Comparison of ENCODE assay signal across 15 cellular contexts in genomic region chr15:56930663-56931313, GRCh38. TPM values are rescaled to one million over a fixed set of nuclear protein-coding genes. Genes with fewer than 3 reads are reported as not detected.
DNase-seq lines count a peak whose midpoint lies in the region; ATAC-seq and TF ChIP-seq lines count a peak whose summit lies in the region.
"Had no signal": no experiment of that assay in that cellular context is flagged by ENCODE, and none has a peak within 500 bp of the region (broad histone marks: within the 10 kb centered on the region; RNA-seq: fewer than 3 reads in every experiment).

No MANE protein-coding gene starts in this region.

- WGBS in H9 (ENCODE audit: extremely low coverage, insufficient read length, low lambda C conversion rate), result no CpG with 5 or more reads among the region's 2 CpGs

- H4K5ac ChIP-seq in H9 (ENCODE audit: insufficient read length, low read depth, low read length), result no peak overlapping the region

- no peaks in the 10 kb centered on the region for H3K27me3 ChIP-seq in naive thymus-derived CD4-positive, alpha-beta T cell (ENCODE audit: control insufficient read depth in 2 of 2, insufficient read depth in 2 of 2, low read length in 2 of 2)
- H3K27me3 ChIP-seq in H9 (ENCODE audit: insufficient read depth, low read length), result no peaks in the 10 kb centered on the region
- no peaks in the 10 kb centered on the region for H3K27me3 ChIP-seq in breast epithelium
- H3K27me3 ChIP-seq: colonic mucosa had no signal

- no peak overlapping the region for H2BK120ac ChIP-seq in H9 (ENCODE audit: low read depth, low read length, poor library complexity, severe bottlenecking)

- DNase-seq in natural killer cell, result no peak
- DNase-seq in natural killer cell treated with Interleukin-12 subunit alpha and Interleukin-12 subunit beta and Interleukin-15 and Interleukin-18, amount 100 ng/mL, for 72 hours (ENCODE audit: low spot score), result no peak
- DNase-seq in naive thymus-derived CD4-positive, alpha-beta T cell, result no peak
- no peak for DNase-seq in H9
- DNase-seq in NCI-H2196 treated with DMSO at 0.1 percent for 48 hours (lab: John Stamatoyannopoulos, UW; ENCODE audit: unreplicated experiment), result no peak
- no peak for DNase-seq in medulla oblongata (ENCODE audit: extremely low spot score)
- no peak for DNase-seq in breast epithelium (ENCODE audit: low spot score in 2 of 2)
- DNase-seq: activated CD4-positive, alpha-beta T cell treated with anti-CD3 and anti-CD28 coated beads, Interleukin-2, amount 10 ng/mL, durations not matched to agents 24 days and 14 days; activated gamma-delta T cell; colonic mucosa; mesendoderm; NCI-H1417; Right ventricle myocardium superior; stimulated activated CD4-positive, alpha-beta T cell treated with anti-CD3 and anti-CD28 coated beads, Interleukin-4, amount 100 ng/mL, for 24 hours had no signal

- no peak for TF ChIP-seq POLR2A in breast epithelium (IDR thresholded peaks at IDR 0.05)

- H3K9me3 ChIP-seq in naive thymus-derived CD4-positive, alpha-beta T cell (ENCODE audit: control insufficient read depth in 2 of 3, low read length in 3 of 3), result peaks cover 0 to 4% (median 0%) of the 10 kb centered on the region in 3 experiments
- H3K9me3 ChIP-seq in H9 (ENCODE audit: control insufficient read depth, low read depth, low read length) (no peaks in the 10 kb centered on the region), breast epithelium (peaks cover 0 to 5% of the 10 kb centered on the region in 2 donors)
- H3K9me3 ChIP-seq: colonic mucosa had no signal

- no peak overlapping the region for H4K8ac ChIP-seq in H9 (replicated peaks; ENCODE audit: insufficient read length, low read depth, low read length)

- peaks cover 6 to 28% of the 10 kb centered on the region in 2 donors for H3K4me1 ChIP-seq in naive thymus-derived CD4-positive, alpha-beta T cell (ENCODE audit: control insufficient read depth in 2 of 2, insufficient read depth in 2 of 2, low read length in 2 of 2)
- 0 out of 2 replicates have a peak, but pooled peaks cover 4% of the 10 kb centered on the region for H3K4me1 ChIP-seq in H9 (ENCODE audit: insufficient read depth, low read length)
- H3K4me1 ChIP-seq in breast epithelium, result no peaks in the 10 kb centered on the region

- H2BK20ac ChIP-seq in H9 (ENCODE audit: low read depth, low read length, poor library complexity, severe bottlenecking), result no peak overlapping the region

- H3K56ac ChIP-seq in H9 (ENCODE audit: insufficient read length, low read depth, low read length), result no peak overlapping the region

- H2BK12ac ChIP-seq in H9 (ENCODE audit: insufficient read length, low read depth, low read length), result no peak overlapping the region

- H3K36me3 ChIP-seq in naive thymus-derived CD4-positive, alpha-beta T cell (ENCODE audit: control insufficient read depth in 2 of 3, insufficient read depth in 3 of 3, low read length in 3 of 3), result no peaks in the 10 kb centered on the region
- H3K36me3 ChIP-seq in breast epithelium, result no peaks in the 10 kb centered on the region
- H3K36me3 ChIP-seq: colonic mucosa had no signal

- H3K4me2 ChIP-seq in H9 (ENCODE audit: insufficient read depth, insufficient read length, low read length), result no peak overlapping the region

- H3K4me3 Mint-ChIP-seq in natural killer cell (no peak overlapping the region), H9 (no peak overlapping the region)
- no peak overlapping the region for H3K4me3 Mint-ChIP-seq in natural killer cell treated with Interleukin-12 subunit alpha and Interleukin-12 subunit beta and Interleukin-15 and Interleukin-18, amount 100 ng/mL, for 72 hours
- peak overlapping the region in 9 of 10 donors; percentile 0 to 62 (median 45) for H3K4me3 Mint-ChIP-seq in naive thymus-derived CD4-positive, alpha-beta T cell
- H3K4me3 Mint-ChIP-seq: activated CD4-positive, alpha-beta T cell treated with anti-CD3 and anti-CD28 coated beads, Interleukin-2, amount 10 ng/mL, durations not matched to agents 24 days and 14 days had no signal

- H3K14ac ChIP-seq in H9 (ENCODE audit: insufficient read depth, low read length), result no peak overlapping the region

- CTCF ChIA-PET in naive thymus-derived CD4-positive, alpha-beta T cell (lab: Charles Lee), result interaction anchor here (1.1 to 1.4 kb wide), 2 partner anchors 10 to 13 kb away, joined by 3 to 5 read pairs; no protein-coding TSS in a partner anchor

- H4K91ac ChIP-seq in H9 (ENCODE audit: insufficient read length, low read depth, low read length), result no peak overlapping the region

- H3K23me2 ChIP-seq in H9 (ENCODE audit: insufficient read length, low read depth, low read length, poor library complexity, severe bottlenecking), result no peaks in the 10 kb centered on the region

- H2AFZ ChIP-seq in H9 (ENCODE audit: low read length), result no peak overlapping the region

- H2BK15ac ChIP-seq in H9 (ENCODE audit: low read depth, low read length), result no peak overlapping the region

- no peak for TF ChIP-seq CTCF in natural killer cell (IDR thresholded peaks at IDR 0.05)
- TF ChIP-seq CTCF in H9 (conservative IDR thresholded peaks at IDR 0.05), result no peak
- no peak for TF ChIP-seq CTCF in breast epithelium (IDR thresholded peaks at IDR 0.05)

- ATAC-seq in natural killer cell, result no peak
- no peak for ATAC-seq in natural killer cell treated with Interleukin-12 subunit alpha and Interleukin-12 subunit beta and Interleukin-15 and Interleukin-18, amount 100 ng/mL, for 72 hours
- ATAC-seq in naive thymus-derived CD4-positive, alpha-beta T cell, result no peak

- H3K79me1 ChIP-seq in H9 (ENCODE audit: insufficient read depth, low read depth, low read length, poor library complexity, severe bottlenecking), result peaks cover 6% of the 10 kb centered on the region

- H2AK5ac ChIP-seq in H9 (ENCODE audit: insufficient read length, low read length), result no peak overlapping the region

- H3K27ac ChIP-seq in angular gyrus (ENCODE audit: low read depth, low read length), result peak overlapping the region; percentile 40
- no peak overlapping the region for H3K27ac ChIP-seq in naive thymus-derived CD4-positive, alpha-beta T cell (ENCODE audit: low read depth, low read length)
- no peak overlapping the region for H3K27ac ChIP-seq in H9 (ENCODE audit: insufficient read length, low read depth, low read length)
- H3K27ac ChIP-seq in breast epithelium, result peak overlapping the region in 1 of 2 donors; percentile 21
- H3K27ac ChIP-seq: colonic mucosa had no signal

- no peak overlapping the region for H3T11ph ChIP-seq in H9 (ENCODE audit: low read length)

- H3K36me3 Mint-ChIP-seq in natural killer cell, result no peaks in the 10 kb centered on the region
- H3K36me3 Mint-ChIP-seq in natural killer cell treated with Interleukin-12 subunit alpha and Interleukin-12 subunit beta and Interleukin-15 and Interleukin-18, amount 100 ng/mL, for 72 hours, result peaks cover 5% of the 10 kb centered on the region
- H3K36me3 Mint-ChIP-seq in naive thymus-derived CD4-positive, alpha-beta T cell, result peaks cover 7 to 55% (median 39%) of the 10 kb centered on the region in 5 donors
- peaks cover 18 to 30% (median 20%) of the 10 kb centered on the region in 3 experiments for H3K36me3 Mint-ChIP-seq in H9 (ENCODE audit: insufficient read depth in 1 of 3, low read depth in 3 of 3)

- H2BK5ac ChIP-seq in H9 (ENCODE audit: insufficient read length, low read length), result no peak overlapping the region

- H3K23ac ChIP-seq in H9 (ENCODE audit: insufficient read length, low read depth, low read length), result no peak overlapping the region

- intact Hi-C loops in natural killer cell (cut with micrococcal nuclease) (no loop called here), breast epithelium (cut with DNase I; ENCODE audit: low total_unique reads) (no loop called here)
- intact Hi-C loops in naive thymus-derived CD4-positive, alpha-beta T cell (cut with micrococcal nuclease), result loop anchor here in 1 of 2 donors (1.0 kb wide), 1 partner anchor 8 kb away; no protein-coding TSS in a partner anchor

- peaks cover 64 to 74% of the 10 kb centered on the region in 2 donors for H3K4me1 Mint-ChIP-seq in natural killer cell
- peaks cover 35 to 44% of the 10 kb centered on the region in 2 donors for H3K4me1 Mint-ChIP-seq in natural killer cell treated with Interleukin-12 subunit alpha and Interleukin-12 subunit beta and Interleukin-15 and Interleukin-18, amount 100 ng/mL, for 72 hours (ENCODE audit: low read depth in 2 of 2)
- H3K4me1 Mint-ChIP-seq in naive thymus-derived CD4-positive, alpha-beta T cell, result peaks cover 35 to 96% (median 78%) of the 10 kb centered on the region in 7 donors
- H3K4me1 Mint-ChIP-seq in H9, result peaks cover 38 to 43% of the 10 kb centered on the region in 2 experiments

- no peaks in the 10 kb centered on the region for H3K9me3 Mint-ChIP-seq in natural killer cell
- H3K9me3 Mint-ChIP-seq in natural killer cell treated with Interleukin-12 subunit alpha and Interleukin-12 subunit beta and Interleukin-15 and Interleukin-18, amount 100 ng/mL, for 72 hours, result no peaks in the 10 kb centered on the region
- peaks cover 0 to 9% (median 0%) of the 10 kb centered on the region in 11 donors for H3K9me3 Mint-ChIP-seq in naive thymus-derived CD4-positive, alpha-beta T cell
- H3K9me3 Mint-ChIP-seq in H9, result no peaks in the 10 kb centered on the region; a peak in 1 of 5 replicates
- H3K9me3 Mint-ChIP-seq: activated CD4-positive, alpha-beta T cell treated with anti-CD3 and anti-CD28 coated beads, Interleukin-2, amount 10 ng/mL, durations not matched to agents 24 days and 14 days had no signal

- H3K79me2 ChIP-seq in H9 (ENCODE audit: insufficient read depth, low read length), result peaks cover 25% of the 10 kb centered on the region; the same call in 1 of the 2 replicates

- peak overlapping the region; percentile 18 to 39 for H3K27ac Mint-ChIP-seq in natural killer cell
- no peak overlapping the region for H3K27ac Mint-ChIP-seq in natural killer cell treated with Interleukin-12 subunit alpha and Interleukin-12 subunit beta and Interleukin-15 and Interleukin-18, amount 100 ng/mL, for 72 hours
- H3K27ac Mint-ChIP-seq in naive thymus-derived CD4-positive, alpha-beta T cell, result peak overlapping the region in 7 of 9 donors; percentile 59 to 79 (median 67)
- H3K27ac Mint-ChIP-seq in H9, result peak overlapping the region in 1 of 3 experiments; percentile 33; a peak in 2 of 7 replicates
- H3K27ac Mint-ChIP-seq: activated CD4-positive, alpha-beta T cell treated with anti-CD3 and anti-CD28 coated beads, Interleukin-2, amount 10 ng/mL, durations not matched to agents 24 days and 14 days had no signal

- no peak overlapping the region for H3K18ac ChIP-seq in H9 (ENCODE audit: insufficient read length, low read depth, low read length)

- H3K27me3 Mint-ChIP-seq in natural killer cell (ENCODE audit: low read depth in 2 of 2) (no peaks in the 10 kb centered on the region), H9 (ENCODE audit: low read depth) (no peaks in the 10 kb centered on the region)
- H3K27me3 Mint-ChIP-seq in natural killer cell treated with Interleukin-12 subunit alpha and Interleukin-12 subunit beta and Interleukin-15 and Interleukin-18, amount 100 ng/mL, for 72 hours, result no peaks in the 10 kb centered on the region
- no peaks in the 10 kb centered on the region for H3K27me3 Mint-ChIP-seq in naive thymus-derived CD4-positive, alpha-beta T cell
- H3K27me3 Mint-ChIP-seq: activated CD4-positive, alpha-beta T cell treated with anti-CD3 and anti-CD28 coated beads, Interleukin-2, amount 10 ng/mL, durations not matched to agents 24 days and 14 days had no signal

- POLR2A ChIA-PET in naive thymus-derived CD4-positive, alpha-beta T cell (lab: Charles Lee), result interaction anchor here (0.6 to 1.9 kb wide), 3 partner anchors 12 to 48 kb away, joined by 3 to 12 read pairs (median 3); partner anchors contain the start of gene TCF12

- H4K20me1 ChIP-seq in H9 (ENCODE audit: control insufficient read depth, insufficient read depth, insufficient read length), result no peaks in the 10 kb centered on the region

- H3K4ac ChIP-seq in H9 (ENCODE audit: low read depth, low read length), result no peak overlapping the region

- no peak overlapping the region for H3K9ac ChIP-seq in H9 (ENCODE audit: extremely low read depth, insufficient read length, low read length)

- no peak overlapping the region for H3K4me3 ChIP-seq in naive thymus-derived CD4-positive, alpha-beta T cell (ENCODE audit: low read length)
- no peak overlapping the region for H3K4me3 ChIP-seq in breast epithelium
- H3K4me3 ChIP-seq: colonic mucosa had no signal

RNA-seq across cellular contexts. Expression of gene TCF12, which starts 12.3 kb away (rescaled TPM):
- total RNA-seq in natural killer cell (100 to 1,000 TPM in 2 of 3 donors, 10 to 100 TPM in 1; 84.1 to 111 (median 107) TPM), H9 (2021) (76.7 and 78.5 TPM in 2 replicates), breast epithelium (100 to 1,000 TPM; 164 to 198 (median 174) TPM)
- total RNA-seq in natural killer cell treated with Interleukin-12 subunit alpha and Interleukin-12 subunit beta and Interleukin-15 and Interleukin-18, amount 100 ng/mL, for 72 hours, result 100 to 1,000 TPM in 1 of 2 donors, 10 to 100 TPM in 1; 69.4 to 140 TPM
- 10 to 100 TPM; 71.5 to 99.4 (median 84.0) TPM for total RNA-seq in naive thymus-derived CD4-positive, alpha-beta T cell
- polyA plus RNA-seq in naive thymus-derived CD4-positive, alpha-beta T cell, result 10 to 100 TPM; 51.3 to 72.1 TPM

Comparison
In these comparisons a context has a peak if more than half of its experiments do, and no peak if none do; other contexts are left out.
1. H3K27ac Mint-ChIP-seq: peak in natural killer cell (2 of 2) and naive thymus-derived CD4-positive, alpha-beta T cell (7 of 9); none in natural killer cell treated with Interleukin-12 subunit alpha and Interleukin-12 subunit beta and Interleukin-15 and Interleukin-18, amount 100 ng/mL, for 72 hours (0 of 2).
2. H3K4me3 Mint-ChIP-seq: peak in naive thymus-derived CD4-positive, alpha-beta T cell (9 of 10); none in natural killer cell (single experiment), natural killer cell treated with Interleukin-12 subunit alpha and Interleukin-12 subunit beta and Interleukin-15 and Interleukin-18, amount 100 ng/mL, for 72 hours (single experiment) and H9 (0 of 2).